In genomic region chr1:196680107-196680506, GRCh38 we compare ENCODE assay signal across 1 cellular context.
TF ChIP-seq lines count a peak whose summit lies in the region.

No MANE protein-coding gene starts in this region.

TF ChIP-seq in HepG2, 621 proteins besides CTCF, POLR2A, EP300 and RAD21:
- TF ChIP-seq ZNF646 (CRISPR knock-in tag; IDR thresholded peaks at IDR 0.05) (no peak), MTERF4 (CRISPR knock-in tag; IDR thresholded peaks at IDR 0.05) (no peak), ZFP62 (CRISPR knock-in tag; IDR thresholded peaks at IDR 0.05) (no peak)
